In genomic region chr15:58261368-58261767, GRCh38 we compare ENCODE assay signal across 18 cellular contexts.
DNase-seq lines count a peak whose midpoint lies in the region; ATAC-seq and TF ChIP-seq lines count a peak whose summit lies in the region.
"Had no signal": no experiment of that assay in that cellular context is flagged by ENCODE, and none has a peak within 500 bp of the region (broad histone marks: within the 10 kb centered on the region; RNA-seq: fewer than 3 reads in every experiment).

No MANE protein-coding gene starts in this region.

- H3K4me2 ChIP-seq in PC-9, result peak overlapping the region; percentile 65
- peak overlapping the region; percentile 6 for H3K4me2 ChIP-seq in mammary epithelial cell (ENCODE audit: insufficient read depth, low read depth, low read length)

- H3K27me3 ChIP-seq in PC-9 (ENCODE audit: insufficient read depth, low read depth), result no peaks in the 10 kb centered on the region
- H3K27me3 ChIP-seq in mammary epithelial cell (ENCODE audit: insufficient read depth, low read length), result no peaks in the 10 kb centered on the region
- H3K27me3 ChIP-seq in left ventricle myocardium inferior (ENCODE audit: low read depth), result no peaks in the 10 kb centered on the region
- no peaks in the 10 kb centered on the region for H3K27me3 ChIP-seq in gastrocnemius medialis
- no peaks in the 10 kb centered on the region for H3K27me3 ChIP-seq in adrenal gland
- no peaks in the 10 kb centered on the region for H3K27me3 ChIP-seq in gastroesophageal sphincter
- H3K27me3 ChIP-seq: BLaER1 treated with 17β-estradiol and CSF1 and Interleukin-3, amounts not matched to agents 10 nM and 100 nM had no signal

- TF ChIP-seq POLR2A in gastrocnemius medialis (IDR thresholded peaks at IDR 0.05) (no peak), adrenal gland (IDR thresholded peaks at IDR 0.05) (no peak), gastroesophageal sphincter (IDR thresholded peaks at IDR 0.05) (no peak)

- H3K4me1 ChIP-seq in PC-9 (replicated peaks; ENCODE audit: insufficient read depth), result peaks cover 50% of the 10 kb centered on the region
- H3K4me1 ChIP-seq in mammary epithelial cell (ENCODE audit: insufficient read depth, low read length), result peaks cover 27% of the 10 kb centered on the region
- H3K4me1 ChIP-seq in left ventricle myocardium inferior, result peaks cover 17% of the 10 kb centered on the region
- peaks cover 40 to 48% of the 10 kb centered on the region in 2 donors for H3K4me1 ChIP-seq in gastrocnemius medialis
- H3K4me1 ChIP-seq in adrenal gland (replicated peaks in 1 of 2), result no peaks in the 10 kb centered on the region
- H3K4me1 ChIP-seq in gastroesophageal sphincter, result no peaks in the 10 kb centered on the region

- H3K9me2 ChIP-seq in PC-9 (ENCODE audit: insufficient read depth), result no peaks in the 10 kb centered on the region

- BruUV-seq in PC-9 (replicated peaks; lab: Mats Ljungman, UMichigan) (no TSS peak), mammary epithelial cell (replicated peaks; lab: Mats Ljungman, UMichigan) (no TSS peak)

- POLR2A ChIA-PET in PC-9 (lab: Charles Lee; ENCODE audit: unreplicated experiment), result interaction anchor here (0.6 kb wide), 1 partner anchor 245 kb away, joined by 5 read pairs; no protein-coding TSS in a partner anchor

- DNase-seq in PC-9 (no peak), mammary epithelial cell (no peak), left ventricle myocardium inferior (no peak), gastrocnemius medialis (peak in 1 of 2 donors; percentile 52), adrenal gland (no peak)
- DNase-seq: CD8-positive, alpha-beta T cell; DND-41; KBM-7; NCI-H1694; NCI-H2081 treated with DMSO at 0.1 percent for 48 hours; NCI-H748 treated with DMSO at 0.1 percent for 48 hours; NK-92 treated with Interleukin-12 subunit alpha and Interleukin-12 subunit beta, amount 100 ng/mL, for 24 hours had no signal

- no peak overlapping the region for H3K9ac ChIP-seq in mammary epithelial cell (ENCODE audit: insufficient read depth, low read length)
- H3K9ac ChIP-seq: BLaER1 treated with 17β-estradiol and CSF1 and Interleukin-3, amounts not matched to agents 10 nM and 100 nM had no signal

- H3K36me3 ChIP-seq in PC-9 (ENCODE audit: low read depth) (no peaks in the 10 kb centered on the region), mammary epithelial cell (ENCODE audit: insufficient read depth, low read length) (no peaks in the 10 kb centered on the region), left ventricle myocardium inferior (no peaks in the 10 kb centered on the region), gastrocnemius medialis (no peaks in the 10 kb centered on the region), adrenal gland (replicated peaks in 1 of 2) (no peaks in the 10 kb centered on the region), gastroesophageal sphincter (no peaks in the 10 kb centered on the region)
- H3K36me3 ChIP-seq: BLaER1 treated with 17β-estradiol and CSF1 and Interleukin-3, amounts not matched to agents 10 nM and 100 nM had no signal

- TF ChIP-seq CTCF in PC-9 (conservative IDR thresholded peaks at IDR 0.05) (no peak), mammary epithelial cell (conservative IDR thresholded peaks at IDR 0.05 in 1 of 2, IDR thresholded peaks at IDR 0.05 in 1 of 2; ENCODE audit: extremely low read depth in 1 of 2, insufficient read depth in 1 of 2, low read depth in 1 of 2, low read length in 2 of 2) (no peak), left ventricle myocardium inferior (IDR thresholded peaks at IDR 0.05; ENCODE audit: borderline replicate concordance) (no peak), gastrocnemius medialis (IDR thresholded peaks at IDR 0.05 in 4 of 5, conservative IDR thresholded peaks at IDR 0.05 in 1 of 5) (no peak), adrenal gland (IDR thresholded peaks at IDR 0.05) (no peak), gastroesophageal sphincter (IDR thresholded peaks at IDR 0.05) (no peak)

- H4K20me1 ChIP-seq in PC-9 (ENCODE audit: insufficient read depth), result no peaks in the 10 kb centered on the region
- no peaks in the 10 kb centered on the region for H4K20me1 ChIP-seq in mammary epithelial cell (ENCODE audit: insufficient read depth, low read length)
- H4K20me1 ChIP-seq: BLaER1 treated with 17β-estradiol and CSF1 and Interleukin-3, amounts not matched to agents 10 nM and 100 nM had no signal

- H3K9me3 ChIP-seq in PC-9 (ENCODE audit: insufficient read depth, low read depth) (no peaks in the 10 kb centered on the region), mammary epithelial cell (replicated peaks; ENCODE audit: insufficient read depth, low read length) (no peaks in the 10 kb centered on the region), left ventricle myocardium inferior (replicated peaks) (no peaks in the 10 kb centered on the region), gastrocnemius medialis (no peaks in the 10 kb centered on the region), adrenal gland (replicated peaks in 1 of 3) (no peaks in the 10 kb centered on the region), gastroesophageal sphincter (no peaks in the 10 kb centered on the region)

- H2AFZ ChIP-seq in PC-9, result no peak overlapping the region
- H2AFZ ChIP-seq in mammary epithelial cell (ENCODE audit: low read depth, low read length), result no peak overlapping the region

- TF ChIP-seq EP300 in gastroesophageal sphincter (IDR thresholded peaks at IDR 0.05), result no peak

- dilution Hi-C loops in mammary epithelial cell (cut with HindIII; ENCODE audit: low sequenced_read_pairs), result no loop called here

- H3K4me3 ChIP-seq in PC-9, result no peak overlapping the region
- H3K4me3 ChIP-seq in mammary epithelial cell (replicated peaks in 1 of 3; ENCODE audit: insufficient read depth in 1 of 3, low read depth in 2 of 3, low read length in 3 of 3), result no peak overlapping the region
- no peak overlapping the region for H3K4me3 ChIP-seq in left ventricle myocardium inferior
- no peak overlapping the region for H3K4me3 ChIP-seq in gastrocnemius medialis
- H3K4me3 ChIP-seq in adrenal gland, result no peak overlapping the region
- H3K4me3 ChIP-seq in gastroesophageal sphincter, result no peak overlapping the region
- H3K4me3 ChIP-seq: BLaER1 treated with 17β-estradiol and CSF1 and Interleukin-3, amounts not matched to agents 10 nM and 100 nM; GM23338 had no signal

- WGBS in mammary epithelial cell (ENCODE audit: low coverage, missing lambda C conversion rate), result 95% methylated on average over 5 of the region's 5 CpGs
- 78 to 94% (median 89%) methylated on average over 5 of the region's 5 CpGs for WGBS in adrenal gland, 4 donors
- 94% methylated on average over 3 of the region's 5 CpGs; no CpG with 5 or more reads in 1 of the 2 donors for WGBS in gastroesophageal sphincter (ENCODE audit: low coverage in 1 of 2), 2 donors

- in situ Hi-C loops in mammary epithelial cell (cut with MboI; ENCODE audit: low sequenced_read_pairs in 2 of 2), result no loop called here
- in situ Hi-C loops in gastrocnemius medialis (cut with MboI; ENCODE audit: low sequenced_read_pairs in 4 of 4), result loop anchor here in 1 of 4 donors (10.0 kb wide), 1 partner anchor 63 kb away; no protein-coding TSS in a partner anchor

- H3K79me2 ChIP-seq in PC-9 (ENCODE audit: low read depth) (no peaks in the 10 kb centered on the region), mammary epithelial cell (ENCODE audit: insufficient read depth, low read length) (no peaks in the 10 kb centered on the region)

- H3K27ac ChIP-seq in PC-9 (peak overlapping the region; percentile 98), mammary epithelial cell (ENCODE audit: insufficient read depth, low read depth, low read length) (no peak overlapping the region), left ventricle myocardium inferior (replicated peaks) (peak overlapping the region; percentile 82), gastrocnemius medialis (peak overlapping the region; percentile 90 to 96 (median 94)), adrenal gland (no peak overlapping the region), gastroesophageal sphincter (no peak overlapping the region)
- H3K27ac ChIP-seq: BLaER1 treated with 17β-estradiol and CSF1 and Interleukin-3, amounts not matched to agents 10 nM and 100 nM had no signal

- peaks cover 32% of the 10 kb centered on the region for H3F3A ChIP-seq in PC-9 (ENCODE audit: insufficient read depth, low read depth)

- intact Hi-C loops in PC-9 (cut with micrococcal nuclease; ENCODE audit: unreplicated experiment) (loop anchor here (2.0 to 10.0 kb wide), 5 partner anchors 35 to 513 kb away; partner anchors contain the start of gene MINDY2), mammary epithelial cell (cut with micrococcal nuclease) (loop anchor here (10.0 kb wide), 1 partner anchor 323 kb away; no protein-coding TSS in a partner anchor), left ventricle myocardium inferior (cut with micrococcal nuclease) (no loop called here), gastrocnemius medialis (cut with DNase I; ENCODE audit: low total_unique reads) (loop anchor here (1.0 to 5.0 kb wide), 5 partner anchors 33 to 511 kb away; partner anchors contain the start of gene MINDY2), adrenal gland (cut with DNase I) (no loop called here)

- ATAC-seq in gastrocnemius medialis (peak; percentile 3 to 6), gastroesophageal sphincter (no peak), HG03378 (IDR thresholded peaks at IDR 0.05; ENCODE audit: unreplicated experiment) (no peak)
- ATAC-seq: CD8-positive, alpha-beta T cell; GM23338; HCT116; HepG2 had no signal

- CTCF ChIA-PET in PC-9 (lab: Charles Lee) (interaction anchor here (0.6 kb wide), 1 partner anchor 9 kb away, joined by 3 read pairs; no protein-coding TSS in a partner anchor), mammary epithelial cell (lab: Charles Lee; ENCODE audit: low non-redundant PET) (interaction anchor here (0.9 kb wide), 1 partner anchor 903 kb away, joined by 5 read pairs; no protein-coding TSS in a partner anchor)

Comparison
In these comparisons a context has a peak if more than half of its experiments do, and no peak if none do; other contexts are left out.
1. H3K27ac ChIP-seq: peak in PC-9 (single experiment), left ventricle myocardium inferior (single experiment) and gastrocnemius medialis (4 of 4); none in mammary epithelial cell (single experiment), adrenal gland (0 of 5) and gastroesophageal sphincter (0 of 4).
2. ATAC-seq: peak in gastrocnemius medialis (2 of 2); none in gastroesophageal sphincter (single experiment) and HG03378 (single experiment).
3. intact Hi-C loops: an anchor here in PC-9 (2.0 to 10.0 kb wide), mammary epithelial cell (10.0 kb wide) and gastrocnemius medialis (1.0 to 5.0 kb wide); none called in left ventricle myocardium inferior and adrenal gland.